In the genomic region with DNA sequence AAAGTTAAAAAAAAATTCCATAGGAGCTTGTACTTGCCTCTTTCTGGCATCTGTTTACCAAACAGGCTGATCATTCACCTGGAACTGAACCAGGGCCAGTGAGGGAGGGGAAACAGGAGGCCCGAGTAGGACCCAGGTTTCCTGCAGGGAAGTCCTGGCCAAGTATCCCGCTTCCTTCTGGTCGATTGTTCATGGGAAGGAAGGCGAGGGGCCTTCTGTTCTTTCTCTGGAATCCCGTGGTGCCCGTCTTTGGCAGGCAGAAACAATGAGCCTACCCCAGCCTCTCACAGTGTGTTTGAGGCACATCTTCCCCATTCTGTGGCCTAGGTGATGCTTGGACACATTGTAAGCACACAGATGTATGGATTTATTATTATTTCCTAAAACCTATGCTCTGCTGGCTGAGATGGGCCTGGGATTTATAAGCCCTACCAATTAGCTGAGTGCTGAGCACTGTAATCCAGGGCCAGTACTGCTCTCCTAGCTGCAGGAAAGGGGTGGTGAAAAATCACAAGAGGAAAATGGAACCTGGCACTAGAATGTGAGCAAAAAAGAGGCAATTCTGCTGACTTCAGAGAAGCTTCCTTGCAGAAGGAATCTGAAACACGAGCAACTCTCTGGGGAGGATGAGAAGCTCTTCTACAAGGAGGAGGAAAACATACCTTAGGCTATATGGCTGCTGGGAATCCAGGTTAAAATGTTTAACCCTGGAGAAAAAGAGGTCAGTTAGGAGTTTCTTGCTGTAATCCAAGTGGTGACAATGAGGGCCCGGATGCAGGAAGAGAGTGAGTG, we compare ENCODE assay signal across 2 cellular contexts.
TF ChIP-seq lines count a peak whose summit lies in the region.

No MANE protein-coding gene starts in this region.

TF ChIP-seq in liver, 16 proteins besides CTCF, POLR2A, EP300 and RAD21:
- peak; percentile 25 for TF ChIP-seq NR2F2 (IDR thresholded peaks at IDR 0.05)
- TF ChIP-seq, protein P1, sequence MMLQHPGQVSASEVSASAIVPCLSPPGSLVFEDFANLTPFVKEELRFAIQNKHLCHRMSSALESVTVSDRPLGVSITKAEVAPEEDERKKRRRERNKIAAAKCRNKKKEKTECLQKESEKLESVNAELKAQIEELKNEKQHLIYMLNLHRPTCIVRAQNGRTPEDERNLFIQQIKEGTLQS (IDR thresholded peaks at IDR 0.05) = no peak

TF ChIP-seq in HepG2, 621 proteins besides CTCF, POLR2A, EP300 and RAD21:
- TF ChIP-seq CHCHD3 (CRISPR knock-in tag; IDR thresholded peaks at IDR 0.05) (no peak), SAP130 (CRISPR knock-in tag; IDR thresholded peaks at IDR 0.05; ENCODE audit: low read depth) (no peak), SMAD9 (CRISPR knock-in tag; IDR thresholded peaks at IDR 0.05) (no peak), ZNF383 (CRISPR knock-in tag; IDR thresholded peaks at IDR 0.05; ENCODE audit: borderline replicate concordance) (no peak), ZNF709 (CRISPR knock-in tag; IDR thresholded peaks at IDR 0.05) (no peak), SIN3B (IDR thresholded peaks at IDR 0.05; ENCODE audit: low read length) (no peak), MYC (CRISPR knock-in tag; IDR thresholded peaks at IDR 0.05; ENCODE audit: borderline replicate concordance) (no peak), SRF (IDR thresholded peaks at IDR 0.05; ENCODE audit: low read depth, low read length) (no peak), SYNCRIP (IDR thresholded peaks at IDR 0.05; ENCODE audit: insufficient read depth, low read depth, low read length) (no peak)
- TF ChIP-seq, protein P2, sequence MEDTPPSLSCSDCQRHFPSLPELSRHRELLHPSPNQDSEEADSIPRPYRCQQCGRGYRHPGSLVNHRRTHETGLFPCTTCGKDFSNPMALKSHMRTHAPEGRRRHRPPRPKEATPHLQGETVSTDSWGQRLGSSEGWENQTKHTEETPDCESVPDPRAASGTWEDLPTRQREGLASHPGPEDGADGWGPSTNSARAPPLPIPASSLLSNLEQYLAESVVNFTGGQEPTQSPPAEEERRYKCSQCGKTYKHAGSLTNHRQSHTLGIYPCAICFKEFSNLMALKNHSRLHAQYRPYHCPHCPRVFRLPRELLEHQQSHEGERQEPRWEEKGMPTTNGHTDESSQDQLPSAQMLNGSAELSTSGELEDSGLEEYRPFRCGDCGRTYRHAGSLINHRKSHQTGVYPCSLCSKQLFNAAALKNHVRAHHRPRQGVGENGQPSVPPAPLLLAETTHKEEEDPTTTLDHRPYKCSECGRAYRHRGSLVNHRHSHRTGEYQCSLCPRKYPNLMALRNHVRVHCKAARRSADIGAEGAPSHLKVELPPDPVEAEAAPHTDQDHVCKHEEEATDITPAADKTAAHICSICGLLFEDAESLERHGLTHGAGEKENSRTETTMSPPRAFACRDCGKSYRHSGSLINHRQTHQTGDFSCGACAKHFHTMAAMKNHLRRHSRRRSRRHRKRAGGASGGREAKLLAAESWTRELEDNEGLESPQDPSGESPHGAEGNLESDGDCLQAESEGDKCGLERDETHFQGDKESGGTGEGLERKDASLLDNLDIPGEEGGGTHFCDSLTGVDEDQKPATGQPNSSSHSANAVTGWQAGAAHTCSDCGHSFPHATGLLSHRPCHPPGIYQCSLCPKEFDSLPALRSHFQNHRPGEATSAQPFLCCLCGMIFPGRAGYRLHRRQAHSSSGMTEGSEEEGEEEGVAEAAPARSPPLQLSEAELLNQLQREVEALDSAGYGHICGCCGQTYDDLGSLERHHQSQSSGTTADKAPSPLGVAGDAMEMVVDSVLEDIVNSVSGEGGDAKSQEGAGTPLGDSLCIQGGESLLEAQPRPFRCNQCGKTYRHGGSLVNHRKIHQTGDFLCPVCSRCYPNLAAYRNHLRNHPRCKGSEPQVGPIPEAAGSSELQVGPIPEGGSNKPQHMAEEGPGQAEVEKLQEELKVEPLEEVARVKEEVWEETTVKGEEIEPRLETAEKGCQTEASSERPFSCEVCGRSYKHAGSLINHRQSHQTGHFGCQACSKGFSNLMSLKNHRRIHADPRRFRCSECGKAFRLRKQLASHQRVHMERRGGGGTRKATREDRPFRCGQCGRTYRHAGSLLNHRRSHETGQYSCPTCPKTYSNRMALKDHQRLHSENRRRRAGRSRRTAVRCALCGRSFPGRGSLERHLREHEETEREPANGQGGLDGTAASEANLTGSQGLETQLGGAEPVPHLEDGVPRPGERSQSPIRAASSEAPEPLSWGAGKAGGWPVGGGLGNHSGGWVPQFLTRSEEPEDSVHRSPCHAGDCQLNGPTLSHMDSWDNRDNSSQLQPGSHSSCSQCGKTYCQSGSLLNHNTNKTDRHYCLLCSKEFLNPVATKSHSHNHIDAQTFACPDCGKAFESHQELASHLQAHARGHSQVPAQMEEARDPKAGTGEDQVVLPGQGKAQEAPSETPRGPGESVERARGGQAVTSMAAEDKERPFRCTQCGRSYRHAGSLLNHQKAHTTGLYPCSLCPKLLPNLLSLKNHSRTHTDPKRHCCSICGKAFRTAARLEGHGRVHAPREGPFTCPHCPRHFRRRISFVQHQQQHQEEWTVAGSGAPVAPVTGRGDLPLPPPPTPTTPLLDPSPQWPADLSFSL (CRISPR knock-in tag; IDR thresholded peaks at IDR 0.05) = no peak
- TF ChIP-seq, protein P3, sequence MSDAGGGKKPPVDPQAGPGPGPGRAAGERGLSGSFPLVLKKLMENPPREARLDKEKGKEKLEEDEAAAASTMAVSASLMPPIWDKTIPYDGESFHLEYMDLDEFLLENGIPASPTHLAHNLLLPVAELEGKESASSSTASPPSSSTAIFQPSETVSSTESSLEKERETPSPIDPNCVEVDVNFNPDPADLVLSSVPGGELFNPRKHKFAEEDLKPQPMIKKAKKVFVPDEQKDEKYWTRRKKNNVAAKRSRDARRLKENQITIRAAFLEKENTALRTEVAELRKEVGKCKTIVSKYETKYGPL (CRISPR knock-in tag; IDR thresholded peaks at IDR 0.05) = no peak
- TF ChIP-seq, protein P4, sequence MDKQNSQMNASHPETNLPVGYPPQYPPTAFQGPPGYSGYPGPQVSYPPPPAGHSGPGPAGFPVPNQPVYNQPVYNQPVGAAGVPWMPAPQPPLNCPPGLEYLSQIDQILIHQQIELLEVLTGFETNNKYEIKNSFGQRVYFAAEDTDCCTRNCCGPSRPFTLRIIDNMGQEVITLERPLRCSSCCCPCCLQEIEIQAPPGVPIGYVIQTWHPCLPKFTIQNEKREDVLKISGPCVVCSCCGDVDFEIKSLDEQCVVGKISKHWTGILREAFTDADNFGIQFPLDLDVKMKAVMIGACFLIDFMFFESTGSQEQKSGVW (CRISPR knock-in tag; IDR thresholded peaks at IDR 0.05; ENCODE audit: borderline replicate concordance) = no peak
- TF ChIP-seq, protein P5, sequence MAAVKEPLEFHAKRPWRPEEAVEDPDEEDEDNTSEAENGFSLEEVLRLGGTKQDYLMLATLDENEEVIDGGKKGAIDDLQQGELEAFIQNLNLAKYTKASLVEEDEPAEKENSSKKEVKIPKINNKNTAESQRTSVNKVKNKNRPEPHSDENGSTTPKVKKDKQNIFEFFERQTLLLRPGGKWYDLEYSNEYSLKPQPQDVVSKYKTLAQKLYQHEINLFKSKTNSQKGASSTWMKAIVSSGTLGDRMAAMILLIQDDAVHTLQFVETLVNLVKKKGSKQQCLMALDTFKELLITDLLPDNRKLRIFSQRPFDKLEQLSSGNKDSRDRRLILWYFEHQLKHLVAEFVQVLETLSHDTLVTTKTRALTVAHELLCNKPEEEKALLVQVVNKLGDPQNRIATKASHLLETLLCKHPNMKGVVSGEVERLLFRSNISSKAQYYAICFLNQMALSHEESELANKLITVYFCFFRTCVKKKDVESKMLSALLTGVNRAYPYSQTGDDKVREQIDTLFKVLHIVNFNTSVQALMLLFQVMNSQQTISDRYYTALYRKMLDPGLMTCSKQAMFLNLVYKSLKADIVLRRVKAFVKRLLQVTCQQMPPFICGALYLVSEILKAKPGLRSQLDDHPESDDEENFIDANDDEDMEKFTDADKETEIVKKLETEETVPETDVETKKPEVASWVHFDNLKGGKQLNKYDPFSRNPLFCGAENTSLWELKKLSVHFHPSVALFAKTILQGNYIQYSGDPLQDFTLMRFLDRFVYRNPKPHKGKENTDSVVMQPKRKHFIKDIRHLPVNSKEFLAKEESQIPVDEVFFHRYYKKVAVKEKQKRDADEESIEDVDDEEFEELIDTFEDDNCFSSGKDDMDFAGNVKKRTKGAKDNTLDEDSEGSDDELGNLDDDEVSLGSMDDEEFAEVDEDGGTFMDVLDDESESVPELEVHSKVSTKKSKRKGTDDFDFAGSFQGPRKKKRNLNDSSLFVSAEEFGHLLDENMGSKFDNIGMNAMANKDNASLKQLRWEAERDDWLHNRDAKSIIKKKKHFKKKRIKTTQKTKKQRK (IDR thresholded peaks at IDR 0.05; ENCODE audit: low read length) = no peak
